Comparison of ENCODE assay signal across 16 cellular contexts in genomic region chr14:69328317-69328716, GRCh38.
"Had no signal": no experiment of that assay in that cellular context is flagged by ENCODE, and none has a peak within 500 bp of the region (broad histone marks: within the 10 kb centered on the region; RNA-seq: fewer than 3 reads in every experiment).

No MANE protein-coding gene starts in this region.

- H3K36me3 ChIP-seq: gastrocnemius medialis, left lung, transverse colon, vagina had no signal

- H3K4me3 ChIP-seq: gastrocnemius medialis, left lung, transverse colon, vagina had no signal

- H3K27ac ChIP-seq: gastrocnemius medialis, left lung, transverse colon, vagina had no signal

- H3K27me3 ChIP-seq: gastrocnemius medialis, left lung, transverse colon, vagina had no signal

- H3K9me3 ChIP-seq: gastrocnemius medialis, left lung, transverse colon, vagina had no signal

- H3K4me1 ChIP-seq: gastrocnemius medialis, left lung, transverse colon, vagina had no signal

- DNase-seq: activated CD4-positive, alpha-beta T cell treated with anti-CD3 and anti-CD28 coated beads, Interleukin-2, amount 10 ng/mL, durations not matched to agents 7 days and 5 days; activated CD8-positive, alpha-beta T cell treated with anti-CD3 and anti-CD28 coated beads, Interleukin-2, amount 10 ng/mL, durations not matched to agents 7 days and 5 days; activated T-cell treated with anti-CD3 and anti-CD28 coated beads, Interleukin-2, amount 50 U/mL, for 24 hours; cortex of kidney; gastrocnemius medialis; mammary epithelial cell; nephron progenitor cell; occipital lobe; retina; stimulated activated CD4-positive, alpha-beta T cell treated with anti-CD3 and anti-CD28 coated beads, Interleukin-2, amount 100 ng/mL, for 24 hours; stimulated activated naive CD8-positive, alpha-beta T cell treated with anti-CD3 and anti-CD28 coated beads, Interleukin-15, Interleukin-2, amounts not matched to agents 100 U/mL and 50 U/mL, for 24 hours; transverse colon had no signal

- ATAC-seq: activated CD4-positive, CD25-positive, alpha-beta regulatory T cell treated with anti-CD3 and anti-CD28 coated beads, Interleukin-2, amount 50 U/mL, for 24 hours; activated CD8-positive, alpha-beta T cell treated with anti-CD3 and anti-CD28 coated beads, Interleukin-2, amount 10 ng/mL, durations not matched to agents 7 days and 5 days; esophagus mucosa; gastrocnemius medialis; left lung; stimulated activated naive CD8-positive, alpha-beta T cell treated with anti-CD3 and anti-CD28 coated beads, Interleukin-15, Interleukin-2, amounts not matched to agents 100 U/mL and 50 U/mL, for 24 hours had no signal
